ENCODE assay signal across 20 cellular contexts in the genomic region with DNA sequence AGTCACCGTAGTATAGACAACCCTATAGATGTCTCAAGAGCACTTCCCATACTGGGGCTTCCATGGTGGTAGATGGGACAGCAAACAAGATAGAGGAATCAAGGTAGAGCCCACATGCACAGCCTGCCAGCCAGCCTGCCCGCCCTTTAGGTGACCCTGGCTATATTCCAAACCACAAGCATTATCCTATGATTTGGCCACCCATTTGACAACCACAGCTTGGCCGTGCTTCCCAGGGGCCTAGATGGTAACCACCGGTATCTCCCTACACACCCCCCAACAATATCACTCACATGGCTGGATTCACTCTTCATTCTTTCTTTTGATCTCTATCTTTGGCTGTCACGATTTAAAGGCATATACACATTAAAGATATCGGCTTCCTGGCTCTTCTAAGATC.
A peak's percentile ranks its signal among the peaks of the same experiment; 100 is the strongest.
DNase-seq lines count a peak whose midpoint lies in the region; ATAC-seq, FAIRE-seq and TF ChIP-seq lines count a peak whose summit lies in the region.
"Had no signal": no experiment of that assay in that cellular context is flagged by ENCODE, and none has a peak within 500 bp of the region (broad histone marks: within the 10 kb centered on the region; RNA-seq: fewer than 3 reads in every experiment).

No MANE protein-coding gene starts in this region.

- DNase-seq in CMK (ENCODE audit: low read depth) (peak; percentile 49), HT-29 (ENCODE audit: low spot score) (peak; percentile 7), RCC 7860 (ENCODE audit: low spot score) (peak; percentile 73), K562 (ENCODE audit: extremely low read depth in 1 of 4, low spot score in 3 of 4) (no peak)
- no peak for DNase-seq in stimulated activated CD8-positive, alpha-beta memory T cell treated with anti-CD3 and anti-CD28 coated beads, Interleukin-4, amount 100 ng/mL, for 48 hours
- no peak for DNase-seq in stimulated activated CD4-positive, alpha-beta T cell treated with anti-CD3 and anti-CD28 coated beads, Interleukin-4, amount 100 ng/mL, for 24 hours
- DNase-seq: AML-193, Caco-2, DMS79 treated with DMSO at 0.1 percent for 48 hours, Karpas-422, NCI-H1417 treated with DMSO at 0.1 percent for 48 hours, NCI-H2029, NCI-H2171, NCI-H446, SHP77, T-helper 2 cell had no signal

- no peak for TF ChIP-seq RAD21 in K562 (CRISPR knock-in tag; conservative IDR thresholded peaks at IDR 0.05 in 1 of 2, IDR thresholded peaks at IDR 0.05 in 1 of 2)

- H2AFZ ChIP-seq in K562 (ENCODE audit: low read depth, low read length): no peak overlapping the region
- H2AFZ ChIP-seq: GM23338 had no signal

- no peaks in the 10 kb centered on the region for H3K36me3 ChIP-seq in K562 (ENCODE audit: control insufficient read depth, insufficient read depth, low read length)

- POLR2A ChIA-PET in K562 (lab: Yijun Ruan, JAX): no interaction called here

- no peaks in the 10 kb centered on the region for H3K79me2 ChIP-seq in K562 (ENCODE audit: control insufficient read depth, insufficient read depth, low read length)

- no peak for TF ChIP-seq POLR2A in K562 (conservative IDR thresholded peaks at IDR 0.05)

- H3K4me2 ChIP-seq in K562 (ENCODE audit: insufficient read depth, low read length): no peak overlapping the region
- H3K4me2 ChIP-seq: GM23338 had no signal

- no peaks in the 10 kb centered on the region for H3K9me3 ChIP-seq in K562 (replicated peaks; ENCODE audit: control insufficient read depth, insufficient read depth, low read depth, low read length)
- H3K9me3 ChIP-seq: Caco-2 had no signal

- H3K27me3 ChIP-seq in K562 (ENCODE audit: control insufficient read depth in 2 of 2, insufficient read depth in 2 of 2, low read length in 2 of 2): peaks cover 0 to 15% of the 10 kb centered on the region in 2 experiments; a peak in 4 of 5 replicates

- no peaks in the 10 kb centered on the region; a peak in 1 of 5 replicates for H3K4me1 ChIP-seq in K562 (replicated peaks in 1 of 2; ENCODE audit: control insufficient read depth in 2 of 2, insufficient read depth in 2 of 2, low read length in 2 of 2)

- TF ChIP-seq EP300 in K562 (IDR thresholded peaks at IDR 0.05; ENCODE audit: low read length): no peak

- ATAC-seq in K562 (no peak), GM21619 (IDR thresholded peaks at IDR 0.05; ENCODE audit: unreplicated experiment) (no peak)
- ATAC-seq: GM23338, HepG2 had no signal

- H3K9me1 ChIP-seq in K562 (ENCODE audit: control insufficient read depth, insufficient read depth, low read length): no peaks in the 10 kb centered on the region

- CTCF ChIA-PET in K562 (lab: Yijun Ruan, JAX; ENCODE audit: low intra/inter-chr PET ratio): no interaction called here

- WGBS in K562 (ENCODE audit: insufficient coverage, low coverage, missing lambda C conversion rate): 0% methylated on average over 5 of the region's 6 CpGs

- no peak overlapping the region for H3K27ac ChIP-seq in K562 (ENCODE audit: extremely low read depth, low read depth, low read length)

- in situ Hi-C loops in K562 (cut with MboI): no loop called here

- no peaks in the 10 kb centered on the region; the same call in 1 of the 2 replicates for H4K20me1 ChIP-seq in K562 (replicated peaks; ENCODE audit: control insufficient read depth, insufficient read depth, low read length)

- TF ChIP-seq CTCF in K562 (IDR thresholded peaks at IDR 0.05 in 2 of 3, conservative IDR thresholded peaks at IDR 0.05 in 1 of 3; ENCODE audit: insufficient read depth in 2 of 3, low read depth in 1 of 3, low read length in 3 of 3): no peak

- no peak overlapping the region for H3K9ac ChIP-seq in K562 (ENCODE audit: insufficient read depth in 1 of 2, low read depth in 2 of 2, low read length in 2 of 2)

- BruUV-seq in K562 (replicated peaks; lab: Mats Ljungman, UMichigan): no TSS peak

- H3K4me3 ChIP-seq in K562: no peak overlapping the region
- H3K4me3 ChIP-seq: GM23338 had no signal

- intact Hi-C loops in K562 (cut with micrococcal nuclease): no loop called here

- FAIRE-seq in RCC 7860 (lab: Jason Lieb, UNC) (peak; percentile 89), K562 (lab: Jason Lieb, UNC) (no peak)
- FAIRE-seq: G401.6, HepG2 had no signal

TF ChIP-seq in K562, 482 proteins besides CTCF, POLR2A, EP300 and RAD21:
- peak; percentile 27; the same call in 1 of the 2 replicates for TF ChIP-seq NFIC (IDR thresholded peaks at IDR 0.05)
- TF ChIP-seq SMAD3 (CRISPR knock-in tag; conservative IDR thresholded peaks at IDR 0.05): no peak
- TF ChIP-seq ZNF347 (CRISPR knock-in tag; IDR thresholded peaks at IDR 0.05; ENCODE audit: low read depth): no peak
TF ChIP-seq in K562: peak in this region for 1.

Comparison
In these comparisons a context has a peak if more than half of its experiments do, and no peak if none do; other contexts are left out.
1. DNase-seq: peak in CMK (single experiment), HT-29 (single experiment) and RCC 7860 (single experiment); none in K562 (0 of 4), stimulated activated CD8-positive, alpha-beta memory T cell treated with anti-CD3 and anti-CD28 coated beads, Interleukin-4, amount 100 ng/mL, for 48 hours (single experiment) and stimulated activated CD4-positive, alpha-beta T cell treated with anti-CD3 and anti-CD28 coated beads, Interleukin-4, amount 100 ng/mL, for 24 hours (single experiment).